ENCODE assay signal across 8 cellular contexts in genomic region chr19:1592755-1593628, GRCh38. TPM values are rescaled to one million over a fixed set of nuclear protein-coding genes. Genes with fewer than 3 reads are reported as not detected.
DNase-seq lines count a peak whose midpoint lies in the region; ATAC-seq and TF ChIP-seq lines count a peak whose summit lies in the region.

Gene MBD3, minus strand, starts transcription at chr19:1592865. Its CDS starts 234 bp downstream, at chr19:1592631.

- no peak for TF ChIP-seq CTCF in HFFc6 (IDR thresholded peaks at IDR 0.05)
- TF ChIP-seq CTCF in glutamatergic neuron (IDR thresholded peaks at IDR 0.05; ENCODE audit: partially characterized antibody, unreplicated experiment) = no peak
- no peak for TF ChIP-seq CTCF in osteocyte (IDR thresholded peaks at IDR 0.05)
- TF ChIP-seq CTCF in thoracic aorta (IDR thresholded peaks at IDR 0.05) = no peak

- H3K4me1 Mint-ChIP-seq in HFFc6 (ENCODE audit: low read depth) (peaks cover 23% of the 10 kb centered on the region), glutamatergic neuron (ENCODE audit: low read depth, unreplicated experiment) (peaks cover 12% of the 10 kb centered on the region), osteocyte (ENCODE audit: unreplicated experiment) (peaks cover 22% of the 10 kb centered on the region)

- H3K27me3 ChIP-seq in thoracic aorta (replicated peaks; ENCODE audit: insufficient read depth) = no peaks in the 10 kb centered on the region

- H3K9me3 Mint-ChIP-seq in HFFc6 (no peaks in the 10 kb centered on the region), glutamatergic neuron (ENCODE audit: unreplicated experiment) (peaks cover 16% of the 10 kb centered on the region), osteocyte (ENCODE audit: unreplicated experiment) (no peaks in the 10 kb centered on the region)
- H3K9me3 Mint-ChIP-seq in activated naive CD4-positive, alpha-beta T cell treated with anti-CD3 and anti-CD28 coated beads, Interleukin-2, amount 50 U/mL, for 72 hours = no peaks in the 10 kb centered on the region

- H3K4me3 ChIP-seq in thoracic aorta = peak within 1 kb of the TSS; percentile 85

- H3K36me3 ChIP-seq in thoracic aorta = peaks cover 26% of the 10 kb centered on the region

- DNase-seq in GM04503 (ENCODE audit: low read depth) (peak; percentile 44), HFFc6 (peak; percentile 88), NCI-H1048 (lab: John Stamatoyannopoulos, UW) (peak; percentile 81), glutamatergic neuron (peak; percentile 97), osteocyte (ENCODE audit: extremely low spot score, unreplicated experiment) (peak; percentile 99), thoracic aorta (ENCODE audit: low spot score) (peak; percentile 75)
- DNase-seq in activated naive CD4-positive, alpha-beta T cell treated with anti-CD3 and anti-CD28 coated beads, Interleukin-2, amount 50 U/mL, for 72 hours (ENCODE audit: low spot score in 2 of 2) = peak; percentile 91 to 93

- H3K4me1 ChIP-seq in thoracic aorta (ENCODE audit: control insufficient read depth in 1 of 2, low read depth in 2 of 2) = peaks cover 10 to 26% of the 10 kb centered on the region in 2 donors

- peak within 1 kb of the TSS; percentile 74 to 76 for H3K27ac ChIP-seq in thoracic aorta

- H3K27ac Mint-ChIP-seq in HFFc6 (peak within 1 kb of the TSS; percentile 89), glutamatergic neuron (ENCODE audit: unreplicated experiment) (peak within 1 kb of the TSS; percentile 97), osteocyte (ENCODE audit: unreplicated experiment) (peak within 1 kb of the TSS; percentile 93)
- H3K27ac Mint-ChIP-seq in activated naive CD4-positive, alpha-beta T cell treated with anti-CD3 and anti-CD28 coated beads, Interleukin-2, amount 50 U/mL, for 72 hours = peak within 1 kb of the TSS; percentile 91 to 98

- ATAC-seq in SK-N-SH treated with all-trans-retinoic acid at 6 μM for 48 hours = peak; percentile 86
- peak; percentile 84 to 86 for ATAC-seq in activated naive CD4-positive, alpha-beta T cell treated with anti-CD3 and anti-CD28 coated beads, Interleukin-2, amount 50 U/mL, for 72 hours
- ATAC-seq in thoracic aorta (ENCODE audit: insufficient number of reproducible peaks, low FRiP score, low read depth) = peak; percentile 97

- H3K27me3 Mint-ChIP-seq in HFFc6 (ENCODE audit: insufficient read depth) (peaks cover 5% of the 10 kb centered on the region), glutamatergic neuron (ENCODE audit: unreplicated experiment) (peaks cover 15% of the 10 kb centered on the region), osteocyte (ENCODE audit: unreplicated experiment) (no peaks in the 10 kb centered on the region)

- H3K9me3 ChIP-seq in thoracic aorta = no peaks in the 10 kb centered on the region

- no peaks in the 10 kb centered on the region; the same call in 1 of the 2 replicates for H3K36me3 Mint-ChIP-seq in HFFc6 (ENCODE audit: low read depth)
- H3K36me3 Mint-ChIP-seq in activated naive CD4-positive, alpha-beta T cell treated with anti-CD3 and anti-CD28 coated beads, Interleukin-2, amount 50 U/mL, for 72 hours = peaks cover 8 to 14% of the 10 kb centered on the region in 2 donors
- no peaks in the 10 kb centered on the region for H3K36me3 Mint-ChIP-seq in glutamatergic neuron (ENCODE audit: unreplicated experiment)
- peaks cover 9% of the 10 kb centered on the region for H3K36me3 Mint-ChIP-seq in osteocyte (ENCODE audit: unreplicated experiment)

- H3K4me3 Mint-ChIP-seq in HFFc6 (peak within 1 kb of the TSS; percentile 95), glutamatergic neuron (ENCODE audit: unreplicated experiment) (peak within 1 kb of the TSS; percentile 95), osteocyte (ENCODE audit: unreplicated experiment) (peak within 1 kb of the TSS; percentile 89)

TF ChIP-seq in SK-N-SH treated with all-trans-retinoic acid at 6 μM for 48 hours, 23 proteins besides CTCF, POLR2A, EP300 and RAD21:
- TF ChIP-seq ARNTL (CRISPR knock-in tag; IDR thresholded peaks at IDR 0.05; ENCODE audit: borderline replicate concordance, low read depth) = no peak
- TF ChIP-seq TOX (CRISPR knock-in tag; IDR thresholded peaks at IDR 0.05; ENCODE audit: borderline replicate concordance) = no peak
- no peak for TF ChIP-seq ZNF8 (CRISPR knock-in tag; IDR thresholded peaks at IDR 0.05)
- no peak for TF ChIP-seq CSDC2 (CRISPR knock-in tag; IDR thresholded peaks at IDR 0.05)
- TF ChIP-seq POU6F1 (CRISPR knock-in tag; IDR thresholded peaks at IDR 0.05; ENCODE audit: borderline replicate concordance, low read depth) = no peak
- TF ChIP-seq TCF4 (CRISPR knock-in tag; IDR thresholded peaks at IDR 0.05; ENCODE audit: borderline replicate concordance) = no peak
- TF ChIP-seq BACH2 (CRISPR knock-in tag; IDR thresholded peaks at IDR 0.05; ENCODE audit: borderline replicate concordance) = no peak
- no peak for TF ChIP-seq CREB5 (CRISPR knock-in tag; IDR thresholded peaks at IDR 0.05; ENCODE audit: low read depth)

RNA-seq across cellular contexts. Expression of gene MBD3, which starts in this region (rescaled TPM):
- 100 to 1,000 TPM in 1 of 6 experiments, 10 to 100 TPM in 5; 75.6 to 104 (median 85.7) TPM for total RNA-seq in HFFc6 (2021; fragmentation: NEBNext Ultra II Directional; extraction: Animal tissue kit (Norgen Biotek cat#: 25700))
- total RNA-seq in activated naive CD4-positive, alpha-beta T cell treated with anti-CD3 and anti-CD28 coated beads, Interleukin-2, amount 50 U/mL, for 72 hours = 100 to 1,000 TPM in 1 of 2 donors, 10 to 100 TPM in 1; 50.8 to 103 TPM
- 106 TPM for total RNA-seq in glutamatergic neuron (ENCODE audit: unreplicated experiment)
- total RNA-seq in osteocyte = 96.3 and 101 TPM in 2 replicates
- total RNA-seq in thoracic aorta = 100 to 1,000 TPM in 1 of 2 donors, 10 to 100 TPM in 1; 97.8 to 102 TPM

Comparison
In these comparisons a context has a peak if more than half of its experiments do, and no peak if none do; other contexts are left out.
1. Peak in every context shown above with its lines: DNase-seq, ATAC-seq, H3K4me3 ChIP-seq and H3K27ac ChIP-seq.
2. DNase-seq: peak in every context shown above with its lines; median percentile 99 in osteocyte; 97 in glutamatergic neuron; 92 in activated naive CD4-positive, alpha-beta T cell treated with anti-CD3 and anti-CD28 coated beads, Interleukin-2, amount 50 U/mL, for 72 hours; 88 in HFFc6; 81 in NCI-H1048; 75 in thoracic aorta; 44 in GM04503.